In the genomic region with DNA sequence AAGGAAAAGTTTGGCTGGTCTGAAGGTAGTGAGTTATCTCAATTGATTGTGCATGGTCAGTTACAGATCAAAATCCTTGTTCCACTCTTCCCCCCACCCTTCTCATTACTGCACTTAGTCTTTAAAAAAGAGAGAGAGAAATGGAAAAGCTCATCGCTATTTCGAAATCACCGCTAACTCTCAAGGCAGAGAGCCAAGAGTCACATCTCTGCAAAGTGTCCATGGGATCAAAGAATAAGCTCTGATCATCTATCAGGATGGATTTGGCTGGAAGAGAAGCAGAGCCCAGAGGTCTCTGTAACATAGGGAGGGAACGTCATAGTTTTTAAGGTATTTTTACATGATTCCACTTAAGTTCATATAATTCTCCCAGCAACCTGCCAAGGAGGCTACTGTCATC, we compare ENCODE assay signal across 36 cellular contexts. TPM values are rescaled to one million over a fixed set of nuclear protein-coding genes. Genes with fewer than 3 reads are reported as not detected.
"Had no signal": no experiment of that assay in that cellular context is flagged by ENCODE, and none has a peak within 500 bp of the region (broad histone marks: within the 10 kb centered on the region; RNA-seq: fewer than 3 reads in every experiment).

No MANE protein-coding gene starts in this region.

- H3K36me3 ChIP-seq: adrenal gland, ascending aorta, breast epithelium, cardiac muscle cell, colonic mucosa, esophagus squamous epithelium, heart left ventricle had no signal

- H3K27me3 ChIP-seq: adrenal gland, ascending aorta, breast epithelium, cardiac muscle cell, colonic mucosa, esophagus squamous epithelium had no signal

- ATAC-seq: activated CD4-positive, alpha-beta T cell treated with anti-CD3 and anti-CD28 coated beads for 36 hours; activated CD8-positive, alpha-beta memory T cell treated with anti-CD3 and anti-CD28 coated beads, Interleukin-2, amount 10 ng/mL, durations not matched to agents 7 days and 5 days; activated CD8-positive, alpha-beta T cell treated with anti-CD3 and anti-CD28 coated beads, Interleukin-2, amount 10 ng/mL, durations not matched to agents 7 days and 5 days; activated naive CD8-positive, alpha-beta T cell treated with anti-CD3 and anti-CD28 coated beads, Interleukin-2, amount 50 U/mL, for 24 hours; heart left ventricle had no signal

- H3K4me1 ChIP-seq: adrenal gland, ascending aorta, breast epithelium, colonic mucosa, esophagus squamous epithelium, heart left ventricle had no signal

- DNase-seq: activated CD4-positive, alpha-beta memory T cell treated with anti-CD3 and anti-CD28 coated beads for 36 hours; activated CD4-positive, alpha-beta T cell treated with anti-CD3 and anti-CD28 coated beads for 36 hours; activated CD4-positive, alpha-beta T cell treated with anti-CD3 and anti-CD28 coated beads, Interleukin-2, amount 10 ng/mL, durations not matched to agents 24 days and 14 days; activated CD4-positive, CD25-positive, alpha-beta regulatory T cell; activated CD4-positive, CD25-positive, alpha-beta regulatory T cell treated with anti-CD3 and anti-CD28 coated beads, Interleukin-2, amount 50 U/mL, for 72 hours; activated CD8-positive, alpha-beta memory T cell treated with anti-CD3 and anti-CD28 coated beads, Interleukin-2, amount 10 ng/mL, durations not matched to agents 7 days and 5 days; activated CD8-positive, alpha-beta memory T cell treated with anti-CD3 and anti-CD28 coated beads, Interleukin-2, amount 50 U/mL, for 4 hours; activated CD8-positive, alpha-beta T cell treated with anti-CD3 and anti-CD28 coated beads, Interleukin-2, amount 10 ng/mL, durations not matched to agents 7 days and 5 days; activated effector memory CD4-positive, alpha-beta T cell treated with anti-CD3 and anti-CD28 coated beads, Interleukin-2, amount 50 U/mL, for 16 hours; activated naive CD4-positive, alpha-beta T cell treated with anti-CD3 and anti-CD28 coated beads for 36 hours; activated naive CD8-positive, alpha-beta T cell treated with anti-CD3 and anti-CD28 coated beads for 36 hours; activated naive CD8-positive, alpha-beta T cell treated with anti-CD3 and anti-CD28 coated beads, Interleukin-2, amount 50 U/mL, for 24 hours; activated T-cell treated with anti-CD3 and anti-CD28 coated beads, Interleukin-2, amount 50 U/mL, for 1 hour; activated T-cell treated with anti-CD3 and anti-CD28 coated beads, Interleukin-2, amount 50 U/mL, for 48 hours; adrenal gland; central memory CD4-positive, alpha-beta T cell; cerebellar nuclear complex; colonic mucosa; effector CD8-positive, alpha-beta T cell; esophagus squamous epithelium; foreskin fibroblast; glutamatergic neuron; heart left ventricle; hypothalamus; T1000 had no signal

- H3K27ac ChIP-seq: adrenal gland, ascending aorta, breast epithelium, cardiac muscle cell, colonic mucosa, epithelial cell of prostate, esophagus squamous epithelium, heart left ventricle had no signal

- H3K4me3 ChIP-seq: adrenal gland, ascending aorta, breast epithelium, cardiac muscle cell, colonic mucosa, esophagus squamous epithelium, heart left ventricle had no signal

- H3K9me3 ChIP-seq: adrenal gland, ascending aorta, colonic mucosa, esophagus squamous epithelium had no signal

RNA-seq across cellular contexts. Expression of a gene that starts 30.0 kb away (rescaled TPM):
- total RNA-seq: activated CD4-positive, alpha-beta memory T cell treated with anti-CD3 and anti-CD28 coated beads for 36 hours; activated CD4-positive, alpha-beta T cell treated with anti-CD3 and anti-CD28 coated beads for 36 hours; activated CD4-positive, alpha-beta T cell treated with anti-CD3 and anti-CD28 coated beads, Interleukin-2, amount 10 ng/mL, durations not matched to agents 24 days and 14 days; activated CD8-positive, alpha-beta memory T cell treated with anti-CD3 and anti-CD28 coated beads for 36 hours; activated CD8-positive, alpha-beta memory T cell treated with anti-CD3 and anti-CD28 coated beads, Interleukin-2, amount 10 ng/mL, durations not matched to agents 7 days and 5 days; activated CD8-positive, alpha-beta T cell treated with anti-CD3 and anti-CD28 coated beads, Interleukin-2, amount 10 ng/mL, durations not matched to agents 7 days and 5 days; activated naive CD4-positive, alpha-beta T cell treated with anti-CD3 and anti-CD28 coated beads for 36 hours; activated naive CD8-positive, alpha-beta T cell treated with anti-CD3 and anti-CD28 coated beads for 36 hours; activated T-helper 1 cell treated with anti-CD3 and anti-CD28 coated beads, Interleukin-12 subunit alpha, Interleukin-12 subunit beta, Interleukin-2, Interleukin-4 antibody, amounts not matched to agents 30 ng/mL and 10 ng/mL and 1 ng/mL, durations not matched to agents 14 hours and 24 hours and 36 hours; activated T-helper 2 cell treated with anti-CD3 and anti-CD28 coated beads, Interferon-gamma antibody, Interleukin-2, Interleukin-4, amounts not matched to agents 10 μg/mL and 5 μg/mL and 100 μg/mL, durations not matched to agents 14 hours and 24 hours and 36 hours; adrenal gland; ascending aorta; breast epithelium; cardiac muscle cell; colonic mucosa; fibroblast of lung; frontal cortex; heart left ventricle had no signal
- polyA plus RNA-seq: fibroblast of lung, heart left ventricle had no signal

RNA-seq across cellular contexts. Expression of a gene that starts 34.8 kb away (rescaled TPM):
- total RNA-seq: activated CD4-positive, alpha-beta memory T cell treated with anti-CD3 and anti-CD28 coated beads for 36 hours; activated CD4-positive, alpha-beta T cell treated with anti-CD3 and anti-CD28 coated beads for 36 hours; activated CD4-positive, alpha-beta T cell treated with anti-CD3 and anti-CD28 coated beads, Interleukin-2, amount 10 ng/mL, durations not matched to agents 24 days and 14 days; activated CD8-positive, alpha-beta memory T cell treated with anti-CD3 and anti-CD28 coated beads for 36 hours; activated CD8-positive, alpha-beta memory T cell treated with anti-CD3 and anti-CD28 coated beads, Interleukin-2, amount 10 ng/mL, durations not matched to agents 7 days and 5 days; activated CD8-positive, alpha-beta T cell treated with anti-CD3 and anti-CD28 coated beads, Interleukin-2, amount 10 ng/mL, durations not matched to agents 7 days and 5 days; activated naive CD8-positive, alpha-beta T cell treated with anti-CD3 and anti-CD28 coated beads for 36 hours; activated T-helper 1 cell treated with anti-CD3 and anti-CD28 coated beads, Interleukin-12 subunit alpha, Interleukin-12 subunit beta, Interleukin-2, Interleukin-4 antibody, amounts not matched to agents 30 ng/mL and 10 ng/mL and 1 ng/mL, durations not matched to agents 14 hours and 24 hours and 36 hours; activated T-helper 2 cell treated with anti-CD3 and anti-CD28 coated beads, Interferon-gamma antibody, Interleukin-2, Interleukin-4, amounts not matched to agents 10 μg/mL and 5 μg/mL and 100 μg/mL, durations not matched to agents 14 hours and 24 hours and 36 hours; adrenal gland; ascending aorta; cardiac muscle cell; dermis microvascular lymphatic vessel endothelial cell; endothelial cell of umbilical vein; fibroblast of lung; frontal cortex; heart left ventricle had no signal
- polyA plus RNA-seq: cardiac muscle cell, endothelial cell of umbilical vein, fibroblast of lung, heart left ventricle had no signal
